Comparison of ENCODE assay signal across 1 cellular context in genomic region chr9:110555551-110555950, GRCh38.
TF ChIP-seq lines count a peak whose summit lies in the region.

No MANE protein-coding gene starts in this region.

TF ChIP-seq in SK-N-SH, 30 proteins besides CTCF, POLR2A, EP300 and RAD21 (continued from another document):
- TF ChIP-seq ZBTB33 (IDR thresholded peaks at IDR 0.05; ENCODE audit: borderline replicate concordance, low read depth) (no peak), TCF12 (IDR thresholded peaks at IDR 0.05) (no peak), EZH2phosphoT487 (IDR thresholded peaks at IDR 0.05; ENCODE audit: borderline replicate concordance, low read depth) (no peak)
TF ChIP-seq in SK-N-SH: peak in this region for 0.
